ENCODE assay signal across 29 cellular contexts in the genomic region with DNA sequence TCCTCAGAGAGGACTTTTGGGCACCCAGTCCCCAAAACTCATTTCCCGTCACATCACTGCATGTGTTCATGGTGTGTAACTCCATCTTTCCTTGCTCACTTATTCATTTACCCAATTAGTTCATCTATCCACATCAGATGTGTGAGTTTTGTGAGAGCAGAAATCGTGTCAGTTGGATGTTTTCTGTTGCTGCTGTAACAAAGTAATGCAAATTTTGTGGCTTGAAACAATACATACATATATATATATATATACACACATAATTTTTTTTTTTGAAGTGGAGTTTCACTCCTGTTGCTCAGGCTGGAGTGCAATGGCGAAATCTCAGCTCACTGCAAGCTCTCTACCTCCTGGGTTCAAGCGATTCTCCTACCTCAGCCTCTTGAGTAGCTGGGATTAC.
"Had no signal": no experiment of that assay in that cellular context is flagged by ENCODE, and none has a peak within 500 bp of the region (broad histone marks: within the 10 kb centered on the region; RNA-seq: fewer than 3 reads in every experiment).

No MANE protein-coding gene starts in this region.

- H3K36me3 ChIP-seq: breast epithelium, gastroesophageal sphincter, transverse colon, uterus had no signal

- H3K9me3 Mint-ChIP-seq: activated T-helper 2 cell treated with anti-CD3 and anti-CD28 coated beads, Interferon-gamma antibody, Interleukin-2, Interleukin-4, amounts not matched to agents 10 μg/mL and 5 μg/mL and 100 μg/mL, durations not matched to agents 14 hours and 24 hours and 36 hours; mesothelial cell of epicardium had no signal

- H2AFZ ChIP-seq: parathyroid adenoma had no signal

- ATAC-seq: activated CD4-positive, alpha-beta T cell treated with anti-CD3 and anti-CD28 coated beads for 36 hours; activated CD8-positive, alpha-beta memory T cell treated with anti-CD3 and anti-CD28 coated beads, Interleukin-2, amount 10 ng/mL, durations not matched to agents 7 days and 5 days; activated CD8-positive, alpha-beta T cell treated with anti-CD3 and anti-CD28 coated beads, Interleukin-2, amount 10 ng/mL, durations not matched to agents 7 days and 5 days; activated naive CD4-positive, alpha-beta T cell treated with anti-CD3 and anti-CD28 coated beads, Interleukin-2, amount 50 U/mL, for 72 hours; gastroesophageal sphincter; left colon; naive thymus-derived CD8-positive, alpha-beta T cell; psoas muscle; stimulated activated naive B cell treated with anti-CD40 and anti-IgM and Interleukin-4, amounts not matched to agents 10 μg/mL and 1 μg/mL and 100 μg/mL, for 72 hours had no signal

- H3K4me3 ChIP-seq: breast epithelium, gastroesophageal sphincter, psoas muscle, testis, transverse colon, uterus had no signal

- H3K36me3 Mint-ChIP-seq: activated CD8-positive, alpha-beta memory T cell treated with anti-CD3 and anti-CD28 coated beads, Interleukin-2, amount 10 ng/mL, durations not matched to agents 7 days and 5 days; immature natural killer cell; mesothelial cell of epicardium; naive thymus-derived CD8-positive, alpha-beta T cell had no signal

- H3K4me1 Mint-ChIP-seq: activated CD8-positive, alpha-beta memory T cell treated with anti-CD3 and anti-CD28 coated beads, Interleukin-2, amount 10 ng/mL, durations not matched to agents 7 days and 5 days; immature natural killer cell had no signal

- H3K9me3 ChIP-seq: breast epithelium, gastroesophageal sphincter, psoas muscle, testis, transverse colon, uterus had no signal

- H3K79me2 ChIP-seq: parathyroid adenoma had no signal

- FAIRE-seq: endothelial cell of umbilical vein, kidney had no signal

- H3K27me3 ChIP-seq: breast epithelium, gastroesophageal sphincter, testis, transverse colon, uterus had no signal

- H3K27ac ChIP-seq: breast epithelium, gastroesophageal sphincter, parathyroid adenoma, psoas muscle, testis, transverse colon, uterus had no signal

- DNase-seq: activated CD4-positive, alpha-beta T cell treated with anti-CD3 and anti-CD28 coated beads for 36 hours; activated CD4-positive, CD25-positive, alpha-beta regulatory T cell; activated CD8-positive, alpha-beta memory T cell treated with anti-CD3 and anti-CD28 coated beads, Interleukin-2, amount 10 ng/mL, durations not matched to agents 7 days and 5 days; activated CD8-positive, alpha-beta T cell treated with anti-CD3 and anti-CD28 coated beads, Interleukin-2, amount 10 ng/mL, durations not matched to agents 7 days and 5 days; activated naive CD4-positive, alpha-beta T cell; activated T-cell treated with anti-CD3 and anti-CD28 coated beads, Interleukin-2, amount 50 U/mL, for 48 hours; central memory CD4-positive, alpha-beta T cell; hypothalamus; immature natural killer cell; kidney; left colon; mammary epithelial cell; naive thymus-derived CD8-positive, alpha-beta T cell; nucleus accumbens; psoas muscle; stimulated activated CD4-positive, alpha-beta T cell treated with anti-CD3 and anti-CD28 coated beads, Interleukin-15, amount 100 ng/mL, for 24 hours; stimulated activated CD4-positive, alpha-beta T cell treated with anti-CD3 and anti-CD28 coated beads, Interleukin-2, amount 100 ng/mL, for 24 hours; stimulated activated naive B cell treated with anti-CD40 and anti-IgM and Interleukin-4, amounts not matched to agents 10 μg/mL and 1 μg/mL and 100 μg/mL, for 72 hours; testis; transverse colon; uterus had no signal

- H3K27me3 Mint-ChIP-seq: activated CD4-positive, alpha-beta T cell treated with anti-CD3 and anti-CD28 coated beads for 36 hours; activated CD8-positive, alpha-beta memory T cell treated with anti-CD3 and anti-CD28 coated beads, Interleukin-2, amount 10 ng/mL, durations not matched to agents 7 days and 5 days; naive thymus-derived CD8-positive, alpha-beta T cell; stimulated activated naive B cell treated with anti-CD40 and anti-IgM and Interleukin-4, amounts not matched to agents 10 μg/mL and 1 μg/mL and 100 μg/mL, for 72 hours had no signal

- H3K4me1 ChIP-seq: breast epithelium, gastroesophageal sphincter, uterus had no signal

- H3K4me3 Mint-ChIP-seq: activated CD4-positive, alpha-beta T cell treated with anti-CD3 and anti-CD28 coated beads for 36 hours; activated CD8-positive, alpha-beta memory T cell treated with anti-CD3 and anti-CD28 coated beads, Interleukin-2, amount 10 ng/mL, durations not matched to agents 7 days and 5 days; activated CD8-positive, alpha-beta T cell treated with anti-CD3 and anti-CD28 coated beads, Interleukin-2, amount 10 ng/mL, durations not matched to agents 7 days and 5 days; immature natural killer cell; mesothelial cell of epicardium; naive thymus-derived CD8-positive, alpha-beta T cell; neural crest cell; stimulated activated naive B cell treated with anti-CD40 and anti-IgM and Interleukin-4, amounts not matched to agents 10 μg/mL and 1 μg/mL and 100 μg/mL, for 72 hours had no signal

- H3K27ac Mint-ChIP-seq: activated CD4-positive, alpha-beta T cell treated with anti-CD3 and anti-CD28 coated beads for 36 hours; activated CD8-positive, alpha-beta memory T cell treated with anti-CD3 and anti-CD28 coated beads, Interleukin-2, amount 10 ng/mL, durations not matched to agents 7 days and 5 days; activated CD8-positive, alpha-beta T cell treated with anti-CD3 and anti-CD28 coated beads, Interleukin-2, amount 10 ng/mL, durations not matched to agents 7 days and 5 days; activated naive CD4-positive, alpha-beta T cell treated with anti-CD3 and anti-CD28 coated beads, Interleukin-2, amount 50 U/mL, for 72 hours; activated T-helper 2 cell treated with anti-CD3 and anti-CD28 coated beads, Interferon-gamma antibody, Interleukin-2, Interleukin-4, amounts not matched to agents 10 μg/mL and 5 μg/mL and 100 μg/mL, durations not matched to agents 14 hours and 24 hours and 36 hours; immature natural killer cell; mesothelial cell of epicardium; naive thymus-derived CD8-positive, alpha-beta T cell had no signal
